Comparison of ENCODE assay signal across 8 cellular contexts in the genomic region with DNA sequence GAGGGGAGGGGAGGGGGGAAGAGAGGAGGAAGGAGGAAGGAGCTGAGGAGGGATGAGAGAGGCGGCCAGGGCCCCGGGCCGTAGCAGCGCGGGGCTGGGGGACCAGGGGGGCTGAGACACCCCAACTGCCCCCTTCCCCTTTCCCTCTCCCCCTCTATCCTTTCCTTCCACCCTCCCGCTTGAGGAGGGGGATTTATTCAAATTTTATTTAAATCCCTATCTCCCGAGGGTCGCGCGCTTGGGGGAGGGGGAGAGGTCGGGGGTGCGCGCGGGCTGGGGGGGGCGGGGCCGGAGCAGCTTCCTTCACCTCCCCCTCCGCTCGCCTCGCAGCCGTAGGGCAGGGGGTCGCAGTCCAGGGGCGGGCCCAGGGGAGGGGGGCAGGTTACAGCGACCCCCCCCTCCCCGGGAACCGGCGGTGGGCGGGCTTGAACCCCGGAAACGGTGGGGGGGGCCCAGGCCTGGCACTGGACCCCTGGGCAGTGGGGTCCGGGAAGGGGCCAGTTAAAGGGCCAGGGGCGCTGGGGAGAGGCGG. TPM values are rescaled to one million over a fixed set of nuclear protein-coding genes. Genes with fewer than 3 reads are reported as not detected.
DNase-seq lines count a peak whose midpoint lies in the region; ATAC-seq and TF ChIP-seq lines count a peak whose summit lies in the region.

A gene with protein sequence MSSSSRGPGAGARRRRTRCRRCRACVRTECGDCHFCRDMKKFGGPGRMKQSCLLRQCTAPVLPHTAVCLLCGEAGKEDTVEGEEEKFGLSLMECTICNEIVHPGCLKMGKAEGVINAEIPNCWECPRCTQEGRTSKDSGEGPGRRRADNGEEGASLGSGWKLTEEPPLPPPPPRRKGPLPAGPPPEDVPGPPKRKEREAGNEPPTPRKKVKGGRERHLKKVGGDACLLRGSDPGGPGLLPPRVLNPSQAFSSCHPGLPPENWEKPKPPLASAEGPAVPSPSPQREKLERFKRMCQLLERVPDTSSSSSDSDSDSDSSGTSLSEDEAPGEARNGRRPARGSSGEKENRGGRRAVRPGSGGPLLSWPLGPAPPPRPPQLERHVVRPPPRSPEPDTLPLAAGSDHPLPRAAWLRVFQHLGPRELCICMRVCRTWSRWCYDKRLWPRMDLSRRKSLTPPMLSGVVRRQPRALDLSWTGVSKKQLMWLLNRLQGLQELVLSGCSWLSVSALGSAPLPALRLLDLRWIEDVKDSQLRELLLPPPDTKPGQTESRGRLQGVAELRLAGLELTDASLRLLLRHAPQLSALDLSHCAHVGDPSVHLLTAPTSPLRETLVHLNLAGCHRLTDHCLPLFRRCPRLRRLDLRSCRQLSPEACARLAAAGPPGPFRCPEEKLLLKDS (plus strand): TSS at position 19 of the 532 bp plus-strand sequence. CDS start 2,183 bp downstream, outside the sequence.

- no peaks in the 10 kb centered on the region for H3K36me3 Mint-ChIP-seq in immature natural killer cell

- H3K36me3 ChIP-seq in ascending aorta, result peaks cover 0 to 2% of the 10 kb centered on the region in 2 donors

- H3K27ac ChIP-seq in AG04450 (ENCODE audit: low read depth, low read length) (peak within 1 kb of the TSS; percentile 97), ascending aorta (peak within 1 kb of the TSS; percentile 95 to 97)

- no peak for TF ChIP-seq CTCF in AG04450 (IDR thresholded peaks at IDR 0.05; ENCODE audit: low read depth, low read length)
- no peak for TF ChIP-seq CTCF in HFF-Myc (IDR thresholded peaks at IDR 0.05; ENCODE audit: low read depth, low read length, missing control alignments)
- TF ChIP-seq CTCF in ascending aorta (IDR thresholded peaks at IDR 0.05), result no peak

- H3K4me3 ChIP-seq in AG04450 (ENCODE audit: low read depth, low read length) (peak within 1 kb of the TSS; percentile 94), HFF-Myc (replicated peaks; ENCODE audit: low read depth, low read length) (peak within 1 kb of the TSS; percentile 76), ascending aorta (peak within 1 kb of the TSS; percentile 71 to 82)

- H3K9me3 ChIP-seq in AG04450 (ENCODE audit: control insufficient read depth, insufficient read depth, low read length), result no peaks in the 10 kb centered on the region
- no peaks in the 10 kb centered on the region for H3K9me3 ChIP-seq in ascending aorta

- CTCF ChIA-PET in AG04450 (lab: Charles Lee), result interaction anchor here (0.6 kb wide), 2 partner anchors 79 to 286 kb away, joined by 4 to 6 read pairs; no protein-coding TSS in a partner anchor

- DNase-seq in AG04450 (ENCODE audit: low read depth, low spot score), result no peak
- no peak for DNase-seq in HFF-Myc (ENCODE audit: extremely low read depth, low read depth)
- DNase-seq in ascending aorta (ENCODE audit: low spot score in 2 of 2), result peak in 1 of 2 donors; percentile 79
- no peak for DNase-seq in immature natural killer cell
- peak in 1 of 2 donors; percentile 39 for DNase-seq in stimulated activated naive CD8-positive, alpha-beta T cell treated with anti-CD3 and anti-CD28 coated beads, Interleukin-15, amount 100 ng/mL, for 72 hours
- DNase-seq in NCI-H1417 treated with DMSO at 0.1 percent for 48 hours (lab: John Stamatoyannopoulos, UW), result no peak
- DNase-seq in NCI-H2107 (lab: John Stamatoyannopoulos, UW), result no peak

- H3K4me3 Mint-ChIP-seq in immature natural killer cell, result peak within 1 kb of the TSS; percentile 99 to 100 (median 100)
- peak within 1 kb of the TSS; percentile 97 to 98 for H3K4me3 Mint-ChIP-seq in stimulated activated naive CD8-positive, alpha-beta T cell treated with anti-CD3 and anti-CD28 coated beads, Interleukin-15, amount 100 ng/mL, for 72 hours

- H3K4me1 ChIP-seq in ascending aorta, result peaks cover 3 to 4% of the 10 kb centered on the region in 2 donors

- intact Hi-C loops in ascending aorta (cut with DNase I), result loop anchor here (1.0 to 2.0 kb wide), 4 partner anchors 17 to 273 kb away; a partner anchor contains a TSS

- POLR2A ChIA-PET in AG04450 (lab: Yijun Ruan, JAX), result interaction anchor here (0.6 to 1.0 kb wide), 4 partner anchors 13 to 564 kb away, joined by 3 to 4 read pairs (median 3); a partner anchor contains a TSS

- H3K27me3 Mint-ChIP-seq in immature natural killer cell (ENCODE audit: low read depth in 3 of 3), result peaks cover 0 to 3% (median 0%) of the 10 kb centered on the region in 3 donors
- no peaks in the 10 kb centered on the region for H3K27me3 Mint-ChIP-seq in stimulated activated naive CD8-positive, alpha-beta T cell treated with anti-CD3 and anti-CD28 coated beads, Interleukin-15, amount 100 ng/mL, for 72 hours

- peak within 1 kb of the TSS; percentile 94 to 100 (median 100) for H3K27ac Mint-ChIP-seq in immature natural killer cell
- peak within 1 kb of the TSS; percentile 100 for H3K27ac Mint-ChIP-seq in stimulated activated naive CD8-positive, alpha-beta T cell treated with anti-CD3 and anti-CD28 coated beads, Interleukin-15, amount 100 ng/mL, for 72 hours

- H3K27me3 ChIP-seq in AG04450 (ENCODE audit: control insufficient read depth, insufficient read depth, low read length), result no peaks in the 10 kb centered on the region
- no peaks in the 10 kb centered on the region for H3K27me3 ChIP-seq in ascending aorta

- ATAC-seq in stimulated activated naive CD8-positive, alpha-beta T cell treated with anti-CD3 and anti-CD28 coated beads, Interleukin-15, amount 100 ng/mL, for 72 hours, result peak; percentile 2
- no peak for ATAC-seq in HG02623 (IDR thresholded peaks at IDR 0.05; ENCODE audit: unreplicated experiment)

- no peaks in the 10 kb centered on the region for H3K9me3 Mint-ChIP-seq in immature natural killer cell
- no peaks in the 10 kb centered on the region for H3K9me3 Mint-ChIP-seq in stimulated activated naive CD8-positive, alpha-beta T cell treated with anti-CD3 and anti-CD28 coated beads, Interleukin-15, amount 100 ng/mL, for 72 hours

- peaks cover 24 to 30% of the 10 kb centered on the region in 2 donors for H3K4me1 Mint-ChIP-seq in immature natural killer cell
- H3K4me1 Mint-ChIP-seq in stimulated activated naive CD8-positive, alpha-beta T cell treated with anti-CD3 and anti-CD28 coated beads, Interleukin-15, amount 100 ng/mL, for 72 hours, result peaks cover 44% of the 10 kb centered on the region

RNA-seq across cellular contexts. Expression of the gene that starts here (rescaled TPM):
- 7.1 and 10.6 TPM in 2 replicates for polyA plus RNA-seq in AG04450 (2011; rRNA removed)
- 7.6 and 9.4 TPM in 2 replicates for polyA minus RNA-seq in AG04450 (2011; rRNA and poly(A)+ RNA removed)
- total RNA-seq in ascending aorta, result 66.9 TPM
- polyA plus RNA-seq in immature natural killer cell, result 1 to 10 TPM in 1 of 3 donors, under 1 TPM in 2; 0.18 to 1.1 (median 0.22) TPM
